ENCODE assay signal across 8 cellular contexts in genomic region chr2:84881581-84882414, GRCh38. TPM values are rescaled to one million over a fixed set of nuclear protein-coding genes. Genes with fewer than 3 reads are reported as not detected.
DNase-seq lines count a peak whose midpoint lies in the region; ATAC-seq and TF ChIP-seq lines count a peak whose summit lies in the region.

No MANE protein-coding gene starts in this region.

- TF ChIP-seq POLR2A in right lobe of liver (IDR thresholded peaks at IDR 0.05), result no peak

- TF ChIP-seq CTCF in AG09309 (IDR thresholded peaks at IDR 0.05; ENCODE audit: control insufficient read depth, insufficient read depth, low read depth, low read length, missing control alignments) (peak; percentile 81), right lobe of liver (IDR thresholded peaks at IDR 0.05) (peak; percentile 69 to 77 (median 74))

- CTCF ChIA-PET in activated CD4-positive, alpha-beta T cell treated with anti-CD3 and anti-CD28 coated beads, Interleukin-2, amount 10 ng/mL, durations not matched to agents 7 days and 5 days (lab: Charles Lee), result interaction anchor here (0.5 to 9.5 kb wide), 23 partner anchors 9 to 421 kb away, joined by 3 to 69 read pairs (median 4); no protein-coding TSS in a partner anchor

- peak; percentile 72 for ATAC-seq in GM18867 (IDR thresholded peaks at IDR 0.05; ENCODE audit: unreplicated experiment)
- ATAC-seq in HG03108 (IDR thresholded peaks at IDR 0.05; ENCODE audit: unreplicated experiment), result peak; percentile 68
- ATAC-seq in right lobe of liver, result peak; percentile 87 to 94 (median 90)

- peaks cover 19% of the 10 kb centered on the region for H3K36me3 Mint-ChIP-seq in activated CD4-positive, alpha-beta T cell treated with anti-CD3 and anti-CD28 coated beads, Interleukin-2, amount 10 ng/mL, durations not matched to agents 7 days and 5 days (ENCODE audit: low read depth)

- peaks cover 0 to 3% of the 10 kb centered on the region in 2 donors for H3K27me3 ChIP-seq in right lobe of liver

- under 1% methylated on average over 29 of the region's 29 CpGs for WGBS in right lobe of liver (ENCODE audit: insufficient coverage, low coverage, low lambda C conversion rate, missing lambda C conversion rate)

- H3K4me1 ChIP-seq in right lobe of liver, result peaks cover 0 to 16% (median 4%) of the 10 kb centered on the region in 4 donors

- H3K4me1 Mint-ChIP-seq in activated CD4-positive, alpha-beta T cell treated with anti-CD3 and anti-CD28 coated beads, Interleukin-2, amount 10 ng/mL, durations not matched to agents 7 days and 5 days, result peaks cover 65% of the 10 kb centered on the region

- DNase-seq in AG09309 (ENCODE audit: low read depth) (no peak), NCI-H345 treated with DMSO at 0.1 percent for 48 hours (lab: John Stamatoyannopoulos, UW; ENCODE audit: unreplicated experiment) (peak; percentile 78), dermis blood vessel endothelial cell (peak; percentile 86), right lobe of liver (peak; percentile 83 to 84 (median 83))
- DNase-seq in activated CD4-positive, alpha-beta T cell treated with anti-CD3 and anti-CD28 coated beads, Interleukin-2, amount 10 ng/mL, durations not matched to agents 7 days and 5 days, result peak; percentile 90
- DNase-seq in stimulated activated CD4-positive, alpha-beta T cell treated with anti-CD3 and anti-CD28 coated beads, Interleukin-4, amount 100 ng/mL, for 24 hours, result peak; percentile 90

- no peaks in the 10 kb centered on the region for H3K9me3 Mint-ChIP-seq in activated CD4-positive, alpha-beta T cell treated with anti-CD3 and anti-CD28 coated beads, Interleukin-2, amount 10 ng/mL, durations not matched to agents 7 days and 5 days

- H3K27ac ChIP-seq in right lobe of liver, result no peak overlapping the region

- H3K36me3 ChIP-seq in right lobe of liver, result no peaks in the 10 kb centered on the region

- H3K4me3 ChIP-seq in AG09309 (ENCODE audit: control insufficient read depth, low read depth, low read length) (peak overlapping the region; percentile 50), right lobe of liver (peak overlapping the region; percentile 41 to 55 (median 51))

- no peaks in the 10 kb centered on the region for H3K9me3 ChIP-seq in right lobe of liver

- POLR2A ChIA-PET in activated CD4-positive, alpha-beta T cell treated with anti-CD3 and anti-CD28 coated beads, Interleukin-2, amount 10 ng/mL, durations not matched to agents 7 days and 5 days (lab: Charles Lee), result interaction anchor here (0.6 to 1.8 kb wide), 5 partner anchors 17 to 44 kb away, joined by 3 to 13 read pairs (median 4); partner anchors contain the start of gene TMSB10

- H3K27me3 Mint-ChIP-seq in activated CD4-positive, alpha-beta T cell treated with anti-CD3 and anti-CD28 coated beads, Interleukin-2, amount 10 ng/mL, durations not matched to agents 7 days and 5 days, result no peaks in the 10 kb centered on the region

- intact Hi-C loops in right lobe of liver (cut with DNase I), result loop anchor here in 1 of 2 donors (10.0 kb wide), 1 partner anchor 387 kb away; no protein-coding TSS in a partner anchor

- peak overlapping the region; percentile 98 for H3K27ac Mint-ChIP-seq in activated CD4-positive, alpha-beta T cell treated with anti-CD3 and anti-CD28 coated beads, Interleukin-2, amount 10 ng/mL, durations not matched to agents 7 days and 5 days

- peak overlapping the region; percentile 97 for H3K4me3 Mint-ChIP-seq in activated CD4-positive, alpha-beta T cell treated with anti-CD3 and anti-CD28 coated beads, Interleukin-2, amount 10 ng/mL, durations not matched to agents 7 days and 5 days

RNA-seq across cellular contexts. Expression of gene TRABD2A, which starts 0.9 kb away (rescaled TPM):
- 10 to 100 TPM; 70.2 to 74.6 TPM for total RNA-seq in activated CD4-positive, alpha-beta T cell treated with anti-CD3 and anti-CD28 coated beads, Interleukin-2, amount 10 ng/mL, durations not matched to agents 7 days and 5 days
- total RNA-seq in dermis blood vessel endothelial cell (0.23 and 1.4 TPM in 2 replicates), right lobe of liver (1 to 10 TPM in 1 of 6 experiments, under 1 TPM in 4, not detected in 1; 0.20 to 2.4 (median 0.43) TPM)

RNA-seq across cellular contexts. Expression of gene TMSB10, which starts 23.7 kb away (rescaled TPM):
- total RNA-seq in activated CD4-positive, alpha-beta T cell treated with anti-CD3 and anti-CD28 coated beads, Interleukin-2, amount 10 ng/mL, durations not matched to agents 7 days and 5 days, result 1,000 to 10,000 TPM; 5,491 to 5,845 TPM
- total RNA-seq in dermis blood vessel endothelial cell (6,829 and 7,745 TPM in 2 replicates), right lobe of liver (100 to 1,000 TPM in 5 of 6 experiments, 10 to 100 TPM in 1; 77.3 to 814 (median 270) TPM)

Comparison
In these comparisons a context has a peak if more than half of its experiments do, and no peak if none do; other contexts are left out.
1. RNA of gene TRABD2A, which starts 0.9 kb away (total RNA-seq): 70.2 to 74.6 TPM in activated CD4-positive, alpha-beta T cell treated with anti-CD3 and anti-CD28 coated beads, Interleukin-2, amount 10 ng/mL, durations not matched to agents 7 days and 5 days; 0.23 to 1.4 TPM in dermis blood vessel endothelial cell and 0.20 to 2.4 TPM in right lobe of liver; every median in the first group is over 10 times any median in the second.
2. Peak in every context shown above with its lines, with median percentiles within 50 percentile points of each other: ATAC-seq.